Comparison of ENCODE assay signal across 18 cellular contexts in the genomic region with DNA sequence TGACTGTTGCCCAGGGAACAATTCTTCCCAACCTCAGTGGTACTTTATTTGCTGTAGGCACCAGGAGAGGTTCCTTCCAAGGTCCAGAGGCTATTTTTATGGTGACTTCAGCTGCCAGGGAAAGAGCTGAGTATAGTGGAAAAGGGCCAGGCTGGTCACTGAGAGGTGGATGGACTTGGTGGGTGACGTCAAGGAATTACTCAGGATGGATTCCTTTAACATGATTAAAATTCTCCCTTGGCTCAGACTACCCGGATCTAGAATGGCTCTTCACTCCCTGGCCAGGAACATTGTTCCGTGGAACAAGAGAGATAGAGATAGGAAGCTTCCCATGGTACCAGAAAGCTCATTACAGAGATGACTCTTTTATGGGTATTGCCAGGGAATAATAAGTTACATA. TPM values are rescaled to one million over a fixed set of nuclear protein-coding genes. Genes with fewer than 3 reads are reported as not detected.
DNase-seq lines count a peak whose midpoint lies in the region; ATAC-seq, FAIRE-seq and TF ChIP-seq lines count a peak whose summit lies in the region.
"Had no signal": no experiment of that assay in that cellular context is flagged by ENCODE, and none has a peak within 500 bp of the region (broad histone marks: within the 10 kb centered on the region; RNA-seq: fewer than 3 reads in every experiment).

No MANE protein-coding gene starts in this region.

- H3K4me1 Mint-ChIP-seq in activated T-cell treated with anti-CD3 and anti-CD28 coated beads, Interleukin-2, amount 50 U/mL, for 72 hours (ENCODE audit: low read depth), result no peaks in the 10 kb centered on the region
- H3K4me1 Mint-ChIP-seq: stimulated activated naive CD8-positive, alpha-beta T cell treated with anti-CD3 and anti-CD28 coated beads, Interleukin-15, amount 100 ng/mL, for 72 hours had no signal

- peaks cover 51% of the 10 kb centered on the region for H3K27me3 Mint-ChIP-seq in activated T-cell treated with anti-CD3 and anti-CD28 coated beads, Interleukin-2, amount 50 U/mL, for 72 hours (ENCODE audit: low read depth)

- TF ChIP-seq POLR2A in HepG2 (IDR thresholded peaks at IDR 0.05; ENCODE audit: insufficient read depth in 1 of 2, low read depth in 2 of 2, low read length in 2 of 2) (no peak), right lobe of liver (IDR thresholded peaks at IDR 0.05) (no peak)

- 12% methylated on average over 3 of the region's 3 CpGs for WGBS in HepG2 (ENCODE audit: low lambda C conversion rate)
- WGBS in right lobe of liver (ENCODE audit: insufficient coverage, low coverage, low lambda C conversion rate, missing lambda C conversion rate), result 67% methylated on average over 3 of the region's 3 CpGs
- WGBS in aorta, 2 donors, result 7 to 8% methylated on average over 3 of the region's 3 CpGs

- no peak for TF ChIP-seq RAD21 in HepG2 (CRISPR knock-in tag; IDR thresholded peaks at IDR 0.05)

- POLR2A ChIA-PET in HepG2 (lab: Yijun Ruan, JAX), result no interaction called here

- FAIRE-seq in HepG2 (lab: Jason Lieb, UNC), result no peak
- FAIRE-seq: D721Med had no signal

- no peak overlapping the region for H3K27ac ChIP-seq in HepG2 (ENCODE audit: extremely low read length, insufficient read depth, low read length)
- H3K27ac ChIP-seq in right lobe of liver, result no peak overlapping the region
- H3K27ac ChIP-seq in RWPE2 (ENCODE audit: poor library complexity, severe bottlenecking), result no peak overlapping the region
- H3K27ac ChIP-seq in aorta (ENCODE audit: low read depth in 1 of 2, low read length in 2 of 2), result no peak overlapping the region
- H3K27ac ChIP-seq: HL-60, SK-N-MC, vagina had no signal

- CTCF ChIA-PET in HepG2 (lab: Yijun Ruan, JAX; ENCODE audit: low intra/inter-chr PET ratio, low total read pairs), result no interaction called here

- no peak overlapping the region for H3K27ac Mint-ChIP-seq in activated T-cell treated with anti-CD3 and anti-CD28 coated beads, Interleukin-2, amount 50 U/mL, for 72 hours
- H3K27ac Mint-ChIP-seq: activated naive CD8-positive, alpha-beta T cell treated with anti-CD3 and anti-CD28 coated beads for 36 hours; stimulated activated naive CD8-positive, alpha-beta T cell treated with anti-CD3 and anti-CD28 coated beads, Interleukin-15, amount 100 ng/mL, for 72 hours had no signal

- H3K27me3 ChIP-seq in HepG2 (ENCODE audit: control insufficient read depth in 1 of 2, insufficient read depth in 2 of 2, low read length in 2 of 2), result no peaks in the 10 kb centered on the region
- peaks cover 0 to 4% of the 10 kb centered on the region in 2 donors for H3K27me3 ChIP-seq in right lobe of liver
- H3K27me3 ChIP-seq in RWPE2 (ENCODE audit: insufficient read depth, poor library complexity, severe bottlenecking), result peaks cover 11% of the 10 kb centered on the region
- peaks cover 0 to 1% of the 10 kb centered on the region in 2 donors for H3K27me3 ChIP-seq in aorta (ENCODE audit: control insufficient read depth in 1 of 2, insufficient read depth in 2 of 2, low read length in 1 of 2)
- H3K27me3 ChIP-seq: vagina had no signal

- intact Hi-C loops in HepG2 (cut with micrococcal nuclease; ENCODE audit: unreplicated experiment) (no loop called here), right lobe of liver (cut with DNase I) (no loop called here), aorta (cut with DNase I) (loop anchor here in 1 of 2 donors (5.0 kb wide), 1 partner anchor 74 kb away; no protein-coding TSS in a partner anchor)

- no peak for TF ChIP-seq CTCF in HepG2 (CRISPR knock-in tag; IDR thresholded peaks at IDR 0.05)
- no peak for TF ChIP-seq CTCF in right lobe of liver (IDR thresholded peaks at IDR 0.05)
- no peak for TF ChIP-seq CTCF in RWPE2 (IDR thresholded peaks at IDR 0.05; ENCODE audit: poor library complexity, severe bottlenecking)
- TF ChIP-seq CTCF in fibroblast of pulmonary artery (IDR thresholded peaks at IDR 0.05; ENCODE audit: low read length, missing control alignments), result no peak

- BruUV-seq in HepG2 (replicated peaks; lab: Mats Ljungman, UMichigan), result no TSS peak

- H3K79me2 ChIP-seq in HepG2 (ENCODE audit: insufficient read depth, low read length), result no peaks in the 10 kb centered on the region

- H3K4me2 ChIP-seq in HepG2 (ENCODE audit: low read depth, low read length), result no peak overlapping the region

- H3K9ac ChIP-seq in HepG2 (ENCODE audit: insufficient read depth, low read depth, low read length), result no peak overlapping the region

- no peak for DNase-seq in HepG2 (ENCODE audit: low spot score)
- no peak for DNase-seq in right lobe of liver
- DNase-seq in RWPE2 (ENCODE audit: low spot score), result no peak
- DNase-seq in fibroblast of pulmonary artery (ENCODE audit: low read depth), result peak; percentile 82
- no peak for DNase-seq in aorta
- no peak for DNase-seq in activated T-cell treated with anti-CD3 and anti-CD28 coated beads, Interleukin-2, amount 50 U/mL, for 72 hours
- no peak for DNase-seq in cerebellar nuclear complex (lab: John Stamatoyannopoulos, UW)
- DNase-seq in NAMALWA (ENCODE audit: low spot score), result no peak
- DNase-seq: activated CD4-positive, alpha-beta T cell treated with anti-CD3 and anti-CD28 coated beads, Interleukin-2, amount 50 U/mL, for 1 hour; activated naive CD8-positive, alpha-beta T cell treated with anti-CD3 and anti-CD28 coated beads for 36 hours; Karpas-422; NCI-H1694; stimulated activated naive CD8-positive, alpha-beta T cell treated with anti-CD3 and anti-CD28 coated beads, Interleukin-15, amount 100 ng/mL, for 72 hours had no signal

- H3K9me3 Mint-ChIP-seq in activated T-cell treated with anti-CD3 and anti-CD28 coated beads, Interleukin-2, amount 50 U/mL, for 72 hours, result peaks cover 0 to 1% of the 10 kb centered on the region in 2 donors
- H3K9me3 Mint-ChIP-seq: activated naive CD8-positive, alpha-beta T cell treated with anti-CD3 and anti-CD28 coated beads for 36 hours; stimulated activated naive CD8-positive, alpha-beta T cell treated with anti-CD3 and anti-CD28 coated beads, Interleukin-15, amount 100 ng/mL, for 72 hours had no signal

- no peak overlapping the region for H2AFZ ChIP-seq in HepG2 (ENCODE audit: low read length)

- no peaks in the 10 kb centered on the region for H4K20me1 ChIP-seq in HepG2 (ENCODE audit: insufficient read depth, low read length)

- no peak overlapping the region for H3K4me3 Mint-ChIP-seq in activated T-cell treated with anti-CD3 and anti-CD28 coated beads, Interleukin-2, amount 50 U/mL, for 72 hours
- H3K4me3 Mint-ChIP-seq: activated naive CD8-positive, alpha-beta T cell treated with anti-CD3 and anti-CD28 coated beads for 36 hours; stimulated activated naive CD8-positive, alpha-beta T cell treated with anti-CD3 and anti-CD28 coated beads, Interleukin-15, amount 100 ng/mL, for 72 hours had no signal

- H3K9me3 ChIP-seq in HepG2 (ENCODE audit: low read length), result no peaks in the 10 kb centered on the region
- no peaks in the 10 kb centered on the region for H3K9me3 ChIP-seq in right lobe of liver
- H3K9me3 ChIP-seq in RWPE2 (ENCODE audit: severe bottlenecking), result no peaks in the 10 kb centered on the region
- H3K9me3 ChIP-seq in aorta (ENCODE audit: control insufficient read depth, low read length), result no peaks in the 10 kb centered on the region
- H3K9me3 ChIP-seq: vagina had no signal

- H3K36me3 ChIP-seq in HepG2 (replicated peaks in 1 of 2; ENCODE audit: control insufficient read depth in 1 of 2, insufficient read depth in 2 of 2, low read length in 2 of 2) (no peaks in the 10 kb centered on the region), right lobe of liver (no peaks in the 10 kb centered on the region), RWPE2 (ENCODE audit: low read depth) (no peaks in the 10 kb centered on the region), aorta (ENCODE audit: control insufficient read depth in 1 of 2, insufficient read depth in 2 of 2, low read length in 1 of 2) (no peaks in the 10 kb centered on the region)
- H3K36me3 ChIP-seq: vagina had no signal

- TF ChIP-seq EP300 in HepG2 (IDR thresholded peaks at IDR 0.05; ENCODE audit: low read depth in 2 of 2, low read length in 2 of 2) (no peak), HepG2 (CRISPR knock-in tag; IDR thresholded peaks at IDR 0.05; ENCODE audit: borderline replicate concordance) (no peak)

- no peaks in the 10 kb centered on the region for H3K4me1 ChIP-seq in HepG2 (ENCODE audit: insufficient read depth, low read length)
- H3K4me1 ChIP-seq in right lobe of liver, result peaks cover 0 to 2% (median under 1%) of the 10 kb centered on the region in 4 donors
- H3K4me1 ChIP-seq in RWPE2 (ENCODE audit: insufficient read depth, poor library complexity, severe bottlenecking), result no peaks in the 10 kb centered on the region
- H3K4me1 ChIP-seq in aorta (ENCODE audit: control insufficient read depth in 1 of 2, insufficient read depth in 2 of 2, low read length in 2 of 2), result peaks cover 0 to 4% of the 10 kb centered on the region in 2 donors
- H3K4me1 ChIP-seq: vagina had no signal

- no peaks in the 10 kb centered on the region for H3K36me3 Mint-ChIP-seq in activated T-cell treated with anti-CD3 and anti-CD28 coated beads, Interleukin-2, amount 50 U/mL, for 72 hours (ENCODE audit: insufficient read depth in 2 of 2)
- H3K36me3 Mint-ChIP-seq: activated naive CD8-positive, alpha-beta T cell treated with anti-CD3 and anti-CD28 coated beads for 36 hours had no signal

- in situ Hi-C loops in HepG2 (cut with HindIII; ENCODE audit: extremely low pct_ligation_motif_present, low pct_unique_long_range_greater_than_20kb), result no loop called here

- H3K4me3 ChIP-seq in HepG2 (replicated peaks in 1 of 3; ENCODE audit: insufficient read depth in 1 of 3, low read depth in 2 of 3, low read length in 3 of 3) (no peak overlapping the region), right lobe of liver (no peak overlapping the region), RWPE2 (ENCODE audit: severe bottlenecking) (no peak overlapping the region), fibroblast of pulmonary artery (replicated peaks; ENCODE audit: low read depth, low read length) (no peak overlapping the region), aorta (ENCODE audit: low read length in 2 of 2) (no peak overlapping the region)
- H3K4me3 ChIP-seq: SK-N-MC, vagina had no signal

- ATAC-seq in HepG2 (no peak), right lobe of liver (no peak), RWPE2 (ENCODE audit: low read depth) (peak; percentile 79), aorta (ENCODE audit: low FRiP score) (peak; percentile 83)
- ATAC-seq in activated T-cell treated with anti-CD3 and anti-CD28 coated beads, Interleukin-2, amount 50 U/mL, for 72 hours (replicated peaks in 1 of 2), result no peak
- ATAC-seq: stimulated activated naive CD8-positive, alpha-beta T cell treated with anti-CD3 and anti-CD28 coated beads, Interleukin-15, amount 100 ng/mL, for 72 hours had no signal

RNA-seq across cellular contexts. Expression of a gene that starts 8.7 kb away (rescaled TPM):
- total RNA-seq in HepG2 (2016; rRNA removed; fragmentation: Illumina TruSeq; extraction: Trizol) (not detected in 2 replicates), right lobe of liver (1 to 10 TPM in 3 of 6 experiments, under 1 TPM in 2, not detected in 1; 0.68 to 8.6 (median 2.1) TPM), aorta (under 1 TPM in 1 of 2 donors, not detected in 1; 0.97 TPM)
- not detected in 2 replicates for total RNA-seq in HepG2 (2016; cell fraction: cytosol; rRNA removed; fragmentation: Illumina TruSeq; extraction: Trizol; ENCODE audit: low read depth)
- not detected in 2 replicates for total RNA-seq in HepG2 (2016; cell fraction: insoluble cytoplasmic fraction; rRNA removed; fragmentation: Illumina TruSeq; extraction: Trizol)
- total RNA-seq in HepG2 (2016; cell fraction: membrane; rRNA removed; fragmentation: Illumina TruSeq; extraction: Trizol), result not detected in 2 replicates
- total RNA-seq in HepG2 (2016; cell fraction: nucleus; rRNA removed; fragmentation: Illumina TruSeq; extraction: Trizol), result not detected in 2 replicates
- polyA plus RNA-seq in HepG2 (2011; rRNA removed) (not detected in 2 replicates), aorta (1 to 10 TPM in 1 of 2 donors, under 1 TPM in 1; 0.88 to 1.6 TPM)
- not detected in 2 replicates for polyA plus RNA-seq in HepG2 (2011; cell fraction: cytosol; rRNA removed)
- not detected in 2 replicates for polyA plus RNA-seq in HepG2 (2011; cell fraction: nucleus; rRNA removed)
- polyA plus RNA-seq in HepG2 (2012), result not detected in 2 replicates
- not detected in 2 replicates for polyA plus RNA-seq in HepG2 (2016; cell fraction: cytosol; fragmentation: Illumina TruSeq; extraction: Trizol; ENCODE audit: low read depth)
- polyA plus RNA-seq in HepG2 (2016; cell fraction: insoluble cytoplasmic fraction; fragmentation: Illumina TruSeq; extraction: Trizol; ENCODE audit: low read depth), result not detected in 2 replicates
- polyA plus RNA-seq in HepG2 (2016; cell fraction: membrane; fragmentation: Illumina TruSeq; extraction: Trizol; ENCODE audit: low read depth), result not detected in 2 replicates
- not detected in 2 replicates for polyA plus RNA-seq in HepG2 (2016; cell fraction: nucleus; fragmentation: Illumina TruSeq; extraction: Trizol; ENCODE audit: insufficient read depth, low read depth)
- not detected in 2 replicates for polyA minus RNA-seq in HepG2 (2011; rRNA and poly(A)+ RNA removed; ENCODE audit: low replicate concordance)
- polyA minus RNA-seq in HepG2 (2011; cell fraction: cytosol; rRNA and poly(A)+ RNA removed), result not detected in 2 replicates
- polyA minus RNA-seq in HepG2 (2011; cell fraction: nucleus; rRNA and poly(A)+ RNA removed), result not detected in 2 replicates
- total RNA-seq in activated T-cell treated with anti-CD3 and anti-CD28 coated beads, Interleukin-2, amount 50 U/mL, for 72 hours, result not detected
- total RNA-seq: posterior vena cava, vagina had no signal

Comparison
In these comparisons a context has a peak if more than half of its experiments do, and no peak if none do; other contexts are left out.
1. ATAC-seq: peak in RWPE2 (single experiment) and aorta (single experiment); none in HepG2 (single experiment), right lobe of liver (0 of 4) and activated T-cell treated with anti-CD3 and anti-CD28 coated beads, Interleukin-2, amount 50 U/mL, for 72 hours (0 of 2).